8 cellular contexts compared by ENCODE assay signal in the genomic region with DNA sequence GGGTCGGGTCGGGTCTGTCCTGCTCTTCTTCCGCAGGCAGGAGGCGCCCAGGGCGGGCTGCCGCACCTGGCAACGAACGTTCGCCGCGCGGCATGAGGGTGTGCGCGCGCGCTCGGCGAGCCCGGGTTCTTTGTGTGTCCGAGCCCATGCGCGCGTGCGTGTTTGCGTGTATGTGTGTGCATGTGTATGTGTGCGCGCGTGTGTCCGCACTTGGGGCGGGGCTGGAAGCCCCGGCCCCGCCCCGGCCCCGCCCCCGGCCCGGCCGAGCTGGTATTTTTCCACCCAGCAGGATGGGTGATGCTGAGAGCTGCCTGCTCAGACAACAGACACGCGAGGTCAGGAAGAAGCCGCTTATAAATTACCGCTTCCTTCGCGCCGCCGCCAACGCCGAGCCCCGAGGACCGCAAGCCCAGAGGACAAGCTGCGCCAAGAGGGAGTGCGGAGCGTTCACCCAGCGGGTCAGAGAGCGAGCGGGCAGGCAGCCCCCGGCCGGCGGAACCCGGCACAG. TPM values are rescaled to one million over a fixed set of nuclear protein-coding genes. Genes with fewer than 3 reads are reported as not detected.
DNase-seq lines count a peak whose midpoint lies in the region; ATAC-seq, FAIRE-seq and TF ChIP-seq lines count a peak whose summit lies in the region.

Gene SLC6A6, plus strand, starts transcription at position 303 of the 508 bp plus-strand sequence. CDS start 41,029 bp downstream, outside the sequence.

- in situ Hi-C loops in HepG2 (cut with HindIII; ENCODE audit: extremely low pct_ligation_motif_present, low pct_unique_long_range_greater_than_20kb): loop anchor here (5.0 kb wide), 1 partner anchor 60 kb away; no protein-coding TSS in a partner anchor

- peaks cover 39% of the 10 kb centered on the region for H3K36me3 Mint-ChIP-seq in dendritic cell treated with granulocyte-macrophage colony-stimulating factor and Interleukin-4, amounts not matched to agents 40 ng/mL and 50 ng/mL, for 4 days (ENCODE audit: low read depth)

- peak within 1 kb of the TSS; percentile 72 to 91 (median 83) for H3K4me3 ChIP-seq in HepG2 (replicated peaks in 1 of 3; ENCODE audit: insufficient read depth in 1 of 3, low read depth in 2 of 3, low read length in 3 of 3)

- peak within 1 kb of the TSS; percentile 76 for H3K9ac ChIP-seq in HepG2 (ENCODE audit: insufficient read depth, low read depth, low read length)

- DNase-seq in CD1c-positive myeloid dendritic cell (ENCODE audit: extremely low spot score) (peak; percentile 95), NCI-H69 (lab: John Stamatoyannopoulos, UW) (peak; percentile 96), HepG2 (ENCODE audit: low spot score) (peak; percentile 95)
- DNase-seq in activated CD4-positive, alpha-beta T cell treated with anti-CD3 and anti-CD28 coated beads, Interleukin-2, amount 50 U/mL, for 1 hour: peak; percentile 94
- peak; percentile 88 to 91 for DNase-seq in stimulated activated CD4-positive, alpha-beta T cell treated with anti-CD3 and anti-CD28 coated beads, Interleukin-2, amount 100 ng/mL, for 48 hours

- H2AFZ ChIP-seq in HepG2 (ENCODE audit: low read length): no peak within 1 kb of the TSS

- CTCF ChIA-PET in HepG2 (lab: Yijun Ruan, JAX; ENCODE audit: low intra/inter-chr PET ratio, low total read pairs): interaction anchor here (1.1 to 2.4 kb wide), 3 partner anchors 20 to 66 kb away, joined by 3 to 15 read pairs (median 11); no protein-coding TSS in a partner anchor

- 0% methylated on average over 1 of the region's 59 CpGs for WGBS in HepG2 (ENCODE audit: low lambda C conversion rate)

- FAIRE-seq in HepG2 (lab: Jason Lieb, UNC): no peak

- H3K27ac Mint-ChIP-seq in dendritic cell treated with granulocyte-macrophage colony-stimulating factor and Interleukin-4, amounts not matched to agents 40 ng/mL and 50 ng/mL, for 4 days: peak within 1 kb of the TSS; percentile 96

- peaks cover 32% of the 10 kb centered on the region for H3K79me2 ChIP-seq in HepG2 (ENCODE audit: insufficient read depth, low read length)

- H3K9me3 ChIP-seq in HepG2 (ENCODE audit: low read length): no peaks in the 10 kb centered on the region

- H3K27ac ChIP-seq in HepG2 (ENCODE audit: extremely low read length, insufficient read depth, low read length): peak within 1 kb of the TSS; percentile 74

- POLR2A ChIA-PET in HepG2 (lab: Yijun Ruan, JAX): interaction anchor here (0.7 to 2.2 kb wide), 11 partner anchors 11 to 249 kb away, joined by 3 to 11 read pairs (median 5); partner anchors contain the start of genes CCDC174, LSM3 and XPC

- intact Hi-C loops in dendritic cell treated with granulocyte-macrophage colony-stimulating factor and Interleukin-4, amounts not matched to agents 40 ng/mL and 50 ng/mL, for 4 days (cut with micrococcal nuclease): loop anchor here (1.0 to 2.0 kb wide), 2 partner anchors 8 to 36 kb away; no protein-coding TSS in a partner anchor
- intact Hi-C loops in HepG2 (cut with micrococcal nuclease; ENCODE audit: unreplicated experiment): loop anchor here (1.0 to 5.0 kb wide), 5 partner anchors 16 to 140 kb away; no protein-coding TSS in a partner anchor

- TF ChIP-seq EP300 in HepG2 (IDR thresholded peaks at IDR 0.05; ENCODE audit: low read depth in 2 of 2, low read length in 2 of 2): no peak; a peak in 2 of 4 replicates
- no peak for TF ChIP-seq EP300 in HepG2 (CRISPR knock-in tag; IDR thresholded peaks at IDR 0.05; ENCODE audit: borderline replicate concordance)

- peak; percentile 68 for ATAC-seq in GM19351 (IDR thresholded peaks at IDR 0.05; ENCODE audit: unreplicated experiment)
- ATAC-seq in HG03520 (IDR thresholded peaks at IDR 0.05; ENCODE audit: unreplicated experiment): peak; percentile 73
- ATAC-seq in HepG2: peak; percentile 81

- peak; percentile 87 for TF ChIP-seq RAD21 in HepG2 (CRISPR knock-in tag; IDR thresholded peaks at IDR 0.05)

- peak within 1 kb of the TSS; percentile 96 for H3K4me3 Mint-ChIP-seq in dendritic cell treated with granulocyte-macrophage colony-stimulating factor and Interleukin-4, amounts not matched to agents 40 ng/mL and 50 ng/mL, for 4 days

- no peaks in the 10 kb centered on the region for H3K9me3 Mint-ChIP-seq in dendritic cell treated with granulocyte-macrophage colony-stimulating factor and Interleukin-4, amounts not matched to agents 40 ng/mL and 50 ng/mL, for 4 days

- no TSS peak for BruUV-seq in HepG2 (replicated peaks; lab: Mats Ljungman, UMichigan)

- H3K27me3 Mint-ChIP-seq in dendritic cell treated with granulocyte-macrophage colony-stimulating factor and Interleukin-4, amounts not matched to agents 40 ng/mL and 50 ng/mL, for 4 days: peaks cover 19% of the 10 kb centered on the region

- H3K4me1 Mint-ChIP-seq in dendritic cell treated with granulocyte-macrophage colony-stimulating factor and Interleukin-4, amounts not matched to agents 40 ng/mL and 50 ng/mL, for 4 days (ENCODE audit: low read depth): peaks cover 68% of the 10 kb centered on the region

- H3K27me3 ChIP-seq in HepG2 (ENCODE audit: control insufficient read depth in 1 of 2, insufficient read depth in 2 of 2, low read length in 2 of 2): no peaks in the 10 kb centered on the region; a peak in 2 of 5 replicates

- H3K36me3 ChIP-seq in HepG2 (replicated peaks in 1 of 2; ENCODE audit: control insufficient read depth in 1 of 2, insufficient read depth in 2 of 2, low read length in 2 of 2): 0 out of 5 replicates have a peak, but pooled peaks cover 0 to 3% of the 10 kb centered on the region in 2 experiments

- H4K20me1 ChIP-seq in HepG2 (ENCODE audit: insufficient read depth, low read length): no peaks in the 10 kb centered on the region; the same call in 1 of the 2 replicates

- peak in 1 of 2 experiments; percentile 59; a peak in 2 of 4 replicates for TF ChIP-seq POLR2A in HepG2 (IDR thresholded peaks at IDR 0.05; ENCODE audit: insufficient read depth in 1 of 2, low read depth in 2 of 2, low read length in 2 of 2)

- peak; percentile 80 for TF ChIP-seq CTCF in HepG2 (CRISPR knock-in tag; IDR thresholded peaks at IDR 0.05)

- H3K4me2 ChIP-seq in HepG2 (ENCODE audit: low read depth, low read length): peak within 1 kb of the TSS; percentile 98

- peaks cover 65% of the 10 kb centered on the region for H3K4me1 ChIP-seq in HepG2 (ENCODE audit: insufficient read depth, low read length)

TF ChIP-seq in HepG2, 621 proteins besides CTCF, POLR2A, EP300 and RAD21 (continues in another document):
- TF ChIP-seq PHF8 (CRISPR knock-in tag; IDR thresholded peaks at IDR 0.05) (peak; percentile 75), ZBTB7B (CRISPR knock-in tag; IDR thresholded peaks at IDR 0.05) (peak; percentile 20; the same call in 1 of the 2 replicates), SALL2 (CRISPR knock-in tag; IDR thresholded peaks at IDR 0.05) (no peak; the same call in 1 of the 2 replicates), ZBTB43 (CRISPR knock-in tag; conservative IDR thresholded peaks at IDR 0.05) (peak; percentile 99)
- TF ChIP-seq, protein P1, sequence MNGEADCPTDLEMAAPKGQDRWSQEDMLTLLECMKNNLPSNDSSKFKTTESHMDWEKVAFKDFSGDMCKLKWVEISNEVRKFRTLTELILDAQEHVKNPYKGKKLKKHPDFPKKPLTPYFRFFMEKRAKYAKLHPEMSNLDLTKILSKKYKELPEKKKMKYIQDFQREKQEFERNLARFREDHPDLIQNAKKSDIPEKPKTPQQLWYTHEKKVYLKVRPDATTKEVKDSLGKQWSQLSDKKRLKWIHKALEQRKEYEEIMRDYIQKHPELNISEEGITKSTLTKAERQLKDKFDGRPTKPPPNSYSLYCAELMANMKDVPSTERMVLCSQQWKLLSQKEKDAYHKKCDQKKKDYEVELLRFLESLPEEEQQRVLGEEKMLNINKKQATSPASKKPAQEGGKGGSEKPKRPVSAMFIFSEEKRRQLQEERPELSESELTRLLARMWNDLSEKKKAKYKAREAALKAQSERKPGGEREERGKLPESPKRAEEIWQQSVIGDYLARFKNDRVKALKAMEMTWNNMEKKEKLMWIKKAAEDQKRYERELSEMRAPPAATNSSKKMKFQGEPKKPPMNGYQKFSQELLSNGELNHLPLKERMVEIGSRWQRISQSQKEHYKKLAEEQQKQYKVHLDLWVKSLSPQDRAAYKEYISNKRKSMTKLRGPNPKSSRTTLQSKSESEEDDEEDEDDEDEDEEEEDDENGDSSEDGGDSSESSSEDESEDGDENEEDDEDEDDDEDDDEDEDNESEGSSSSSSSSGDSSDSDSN (CRISPR knock-in tag; IDR thresholded peaks at IDR 0.05): peak; percentile 86

RNA-seq across cellular contexts. Expression of gene SLC6A6, which starts in this region (rescaled TPM):
- total RNA-seq in HepG2 (2016; rRNA removed; fragmentation: Illumina TruSeq; extraction: Trizol): 10.7 and 20.7 TPM in 2 replicates
- total RNA-seq in HepG2 (2016; cell fraction: cytosol; rRNA removed; fragmentation: Illumina TruSeq; extraction: Trizol; ENCODE audit: low read depth): 8.8 and 11.0 TPM in 2 replicates
- total RNA-seq in HepG2 (2016; cell fraction: insoluble cytoplasmic fraction; rRNA removed; fragmentation: Illumina TruSeq; extraction: Trizol): 8.8 and 20.3 TPM in 2 replicates
- total RNA-seq in HepG2 (2016; cell fraction: membrane; rRNA removed; fragmentation: Illumina TruSeq; extraction: Trizol): 5.1 and 5.2 TPM in 2 replicates
- 25.9 and 32.4 TPM in 2 replicates for total RNA-seq in HepG2 (2016; cell fraction: nucleus; rRNA removed; fragmentation: Illumina TruSeq; extraction: Trizol)
- polyA plus RNA-seq in HepG2 (2011; rRNA removed): 14.1 and 15.4 TPM in 2 replicates
- 8.6 and 9.7 TPM in 2 replicates for polyA plus RNA-seq in HepG2 (2011; cell fraction: cytosol; rRNA removed)
- 33.2 and 41.8 TPM in 2 replicates for polyA plus RNA-seq in HepG2 (2011; cell fraction: nucleus; rRNA removed)
- 10.9 and 13.7 TPM in 2 replicates for polyA plus RNA-seq in HepG2 (2012)
- polyA plus RNA-seq in HepG2 (2016; cell fraction: cytosol; fragmentation: Illumina TruSeq; extraction: Trizol; ENCODE audit: low read depth): 0.76 and 1.2 TPM in 2 replicates
- polyA plus RNA-seq in HepG2 (2016; cell fraction: insoluble cytoplasmic fraction; fragmentation: Illumina TruSeq; extraction: Trizol; ENCODE audit: low read depth): 5.9 and 6.8 TPM in 2 replicates
- 1.5 and 1.7 TPM in 2 replicates for polyA plus RNA-seq in HepG2 (2016; cell fraction: membrane; fragmentation: Illumina TruSeq; extraction: Trizol; ENCODE audit: low read depth)
- 35.4 and 36.8 TPM in 2 replicates for polyA plus RNA-seq in HepG2 (2016; cell fraction: nucleus; fragmentation: Illumina TruSeq; extraction: Trizol; ENCODE audit: insufficient read depth, low read depth)
- 52.1 and 83.7 TPM in 2 replicates for polyA minus RNA-seq in HepG2 (2011; rRNA and poly(A)+ RNA removed; ENCODE audit: low replicate concordance)
- 14.3 and 18.8 TPM in 2 replicates for polyA minus RNA-seq in HepG2 (2011; cell fraction: cytosol; rRNA and poly(A)+ RNA removed)
- polyA minus RNA-seq in HepG2 (2011; cell fraction: nucleus; rRNA and poly(A)+ RNA removed): 28.2 and 33.0 TPM in 2 replicates

Comparison
In these comparisons a context has a peak if more than half of its experiments do, and no peak if none do; other contexts are left out.
1. Peak in every context shown above with its lines: DNase-seq, ATAC-seq, H3K4me3 ChIP-seq and H3K27ac ChIP-seq.